Comparison of ENCODE assay signal across 25 cellular contexts in genomic region chr1:24841593-24841992, GRCh38.
"Had no signal": no experiment of that assay in that cellular context is flagged by ENCODE, and none has a peak within 500 bp of the region (broad histone marks: within the 10 kb centered on the region; RNA-seq: fewer than 3 reads in every experiment).

No MANE protein-coding gene starts in this region.

- H3K27me3 ChIP-seq: dorsolateral prefrontal cortex, esophagus muscularis mucosa, foreskin keratinocyte, gastroesophageal sphincter, heart left ventricle, hepatocyte, left lung had no signal

- H3K4me2 ChIP-seq: hepatocyte had no signal

- H3K4me3 ChIP-seq: coronary artery, dorsolateral prefrontal cortex, esophagus muscularis mucosa, gastroesophageal sphincter, heart left ventricle, hepatocyte, left lung, lower lobe of right lung, mucosa of descending colon had no signal

- ATAC-seq: foreskin keratinocyte, gastroesophageal sphincter, heart left ventricle, left colon, left lung, left ventricle myocardium superior, lower lobe of right lung, mucosa of descending colon had no signal

- H3K4me1 ChIP-seq: foreskin keratinocyte, lower lobe of right lung had no signal

- H3K27ac ChIP-seq: coronary artery, dorsolateral prefrontal cortex, esophagus muscularis mucosa, foreskin keratinocyte, gastroesophageal sphincter, heart left ventricle, hepatocyte, left lung, lower lobe of right lung had no signal

- DNase-seq: dermis blood vessel endothelial cell; dorsolateral prefrontal cortex; effector CD4-positive, alpha-beta T cell; effector memory CD4-positive, alpha-beta T cell; foreskin keratinocyte; heart left ventricle; hypothalamus; immature natural killer cell; islet precursor cell; kidney; kidney glomerular epithelial cell; left colon; left lung; left ventricle myocardium superior; lower lobe of right lung; mesenchymal stem cell; mucosa of descending colon; naive B cell had no signal

- FAIRE-seq: colon, endothelial cell of umbilical vein, frontal cortex, kidney had no signal

- H2AFZ ChIP-seq: hepatocyte had no signal

- H3K9me3 ChIP-seq: esophagus muscularis mucosa, gastroesophageal sphincter, heart left ventricle, left lung, lower lobe of right lung, mucosa of descending colon had no signal
